In the genomic region with DNA sequence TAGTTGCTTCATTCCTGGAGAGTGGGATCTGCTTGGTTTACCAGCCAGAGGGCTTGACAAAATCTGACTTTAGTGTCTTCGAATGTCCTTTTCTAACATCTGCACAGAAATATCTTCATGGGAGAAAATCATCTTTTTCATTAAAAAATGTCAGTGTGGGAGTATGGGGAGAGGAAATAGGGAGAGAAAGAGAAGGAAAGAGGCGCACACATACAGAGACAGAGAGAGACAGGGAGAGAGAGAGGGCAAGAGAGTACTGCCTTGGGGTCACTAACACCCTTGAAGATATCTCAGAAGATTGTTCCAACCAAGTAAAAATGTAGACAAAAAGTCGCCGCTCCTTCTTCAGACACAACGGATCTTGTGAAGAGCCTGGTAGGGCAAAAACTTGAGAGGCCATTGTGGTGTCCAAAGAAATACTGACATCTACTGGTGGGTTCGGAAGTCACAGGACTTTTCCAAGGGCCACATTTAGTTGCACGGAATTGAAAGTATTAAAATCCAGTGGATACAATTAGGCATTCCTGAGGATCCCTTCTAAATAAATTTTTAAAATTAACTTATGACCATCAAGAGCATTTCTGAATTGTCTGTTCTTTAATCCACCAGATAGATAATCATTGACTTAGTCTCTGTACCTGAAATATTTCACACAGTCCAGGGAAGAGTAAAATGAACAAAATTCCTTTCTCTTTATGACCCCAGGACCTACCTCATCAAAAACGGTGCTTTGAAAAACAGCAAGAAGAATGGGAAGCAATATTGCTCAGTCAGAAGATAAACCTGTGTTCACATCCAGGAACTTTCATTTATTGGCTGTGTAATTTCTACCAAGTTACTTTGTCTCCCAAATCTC, we compare ENCODE assay signal across 8 cellular contexts. TPM values are rescaled to one million over a fixed set of nuclear protein-coding genes. Genes with fewer than 3 reads are reported as not detected.
DNase-seq lines count a peak whose midpoint lies in the region; ATAC-seq, FAIRE-seq and TF ChIP-seq lines count a peak whose summit lies in the region.

No MANE protein-coding gene starts in this region.

- peak overlapping the region; percentile 66 for H3K27ac Mint-ChIP-seq in T-helper 17 cell

- H2AFZ ChIP-seq in K562 (ENCODE audit: low read depth, low read length) = peak overlapping the region; percentile 80

- peak overlapping the region; percentile 34; the same call in 1 of the 2 replicates for H3K4me2 ChIP-seq in K562 (ENCODE audit: insufficient read depth, low read length)

- H3K9me3 ChIP-seq in T-helper 17 cell (ENCODE audit: control insufficient read depth, low read length, poor library complexity, severe bottlenecking) = no peaks in the 10 kb centered on the region
- H3K9me3 ChIP-seq in K562 (replicated peaks; ENCODE audit: control insufficient read depth, insufficient read depth, low read depth, low read length) = peaks cover 5% of the 10 kb centered on the region
- H3K9me3 ChIP-seq in iPS-18a (ENCODE audit: control insufficient read depth, low read depth, low read length) = peaks cover 14% of the 10 kb centered on the region

- no peak overlapping the region for H3K9ac ChIP-seq in K562 (ENCODE audit: insufficient read depth in 1 of 2, low read depth in 2 of 2, low read length in 2 of 2)
- peak overlapping the region; percentile 19 for H3K9ac ChIP-seq in iPS-18a (ENCODE audit: low read length)

- peak; percentile 79 to 94 (median 80) for TF ChIP-seq CTCF in K562 (IDR thresholded peaks at IDR 0.05 in 2 of 3, conservative IDR thresholded peaks at IDR 0.05 in 1 of 3; ENCODE audit: insufficient read depth in 2 of 3, low read depth in 1 of 3, low read length in 3 of 3)

- POLR2A ChIA-PET in K562 (lab: Yijun Ruan, JAX) = interaction anchor here (0.6 kb wide), 1 partner anchor 505 kb away, joined by 4 read pairs; no protein-coding TSS in a partner anchor

- no peak overlapping the region for H3K4me3 Mint-ChIP-seq in T-helper 17 cell

- peaks cover 4% of the 10 kb centered on the region for H3K27me3 Mint-ChIP-seq in T-helper 17 cell

- H3K27ac ChIP-seq in K562 (ENCODE audit: extremely low read depth, low read depth, low read length) = no peak overlapping the region
- H3K27ac ChIP-seq in iPS-18a (ENCODE audit: low read length) = no peak overlapping the region

- peak; percentile 82 for ATAC-seq in GM21576 (IDR thresholded peaks at IDR 0.05; ENCODE audit: unreplicated experiment)
- ATAC-seq in T-helper 17 cell = peak; percentile 83
- ATAC-seq in K562 = peak; percentile 96
- ATAC-seq in HG03521 (IDR thresholded peaks at IDR 0.05; ENCODE audit: unreplicated experiment) = no peak

- H3K36me3 Mint-ChIP-seq in T-helper 17 cell (ENCODE audit: low read depth) = no peaks in the 10 kb centered on the region

- H3K4me1 ChIP-seq in K562 (replicated peaks in 1 of 2; ENCODE audit: control insufficient read depth in 2 of 2, insufficient read depth in 2 of 2, low read length in 2 of 2) = no peaks in the 10 kb centered on the region; a peak in 1 of 5 replicates
- no peaks in the 10 kb centered on the region for H3K4me1 ChIP-seq in iPS-18a (ENCODE audit: control insufficient read depth, low read depth, low read length)

- FAIRE-seq in K562 (lab: Jason Lieb, UNC) = peak; percentile 94

- intact Hi-C loops in K562 (cut with micrococcal nuclease) = loop anchor here (1.0 to 5.0 kb wide), 5 partner anchors 55 to 430 kb away; a partner anchor contains a TSS

- 16% methylated on average over 8 of the region's 8 CpGs for WGBS in K562 (ENCODE audit: insufficient coverage, low coverage, missing lambda C conversion rate)

- TF ChIP-seq EP300 in K562 (IDR thresholded peaks at IDR 0.05; ENCODE audit: low read length) = no peak

- H3K9me1 ChIP-seq in K562 (ENCODE audit: control insufficient read depth, insufficient read depth, low read length) = no peaks in the 10 kb centered on the region

- in situ Hi-C loops in K562 (cut with MboI) = loop anchor here (5.0 to 10.0 kb wide), 2 partner anchors 410 to 1373 kb away; no protein-coding TSS in a partner anchor

- DNase-seq in EH (ENCODE audit: low read depth) (peak; percentile 81), M059J (ENCODE audit: low read depth) (peak; percentile 58), T-helper 17 cell (peak in 1 of 3 donors; percentile 29), K562 (ENCODE audit: extremely low read depth in 1 of 4, low spot score in 3 of 4) (peak; percentile 63 to 82 (median 67))
- DNase-seq in stimulated activated CD4-positive, alpha-beta T cell treated with anti-CD3 and anti-CD28 coated beads, Interleukin-12 subunit alpha, Interleukin-12 subunit beta, amount 100 ng/mL, for 24 hours (ENCODE audit: low read depth in 2 of 2) = peak; percentile 6 to 28

- CTCF ChIA-PET in K562 (lab: Yijun Ruan, JAX; ENCODE audit: low intra/inter-chr PET ratio) = interaction anchor here (0.7 to 3.9 kb wide), 8 partner anchors 343 to 430 kb away, joined by 3 to 36 read pairs (median 4); no protein-coding TSS in a partner anchor

- H3K4me1 Mint-ChIP-seq in T-helper 17 cell = peaks cover 4% of the 10 kb centered on the region

- H3K36me3 ChIP-seq in K562 (ENCODE audit: control insufficient read depth, insufficient read depth, low read length) (no peaks in the 10 kb centered on the region), iPS-18a (ENCODE audit: control insufficient read depth, low read depth, low read length) (no peaks in the 10 kb centered on the region)

- H3K79me2 ChIP-seq in K562 (ENCODE audit: control insufficient read depth, insufficient read depth, low read length) = no peaks in the 10 kb centered on the region

- H3K27me3 ChIP-seq in K562 (ENCODE audit: control insufficient read depth in 2 of 2, insufficient read depth in 2 of 2, low read length in 2 of 2) (no peaks in the 10 kb centered on the region), iPS-18a (ENCODE audit: control insufficient read depth, insufficient read depth, low read length) (no peaks in the 10 kb centered on the region)

- TF ChIP-seq POLR2A in K562 (conservative IDR thresholded peaks at IDR 0.05) = no peak

- no peak overlapping the region for H3K4me3 ChIP-seq in K562
- H3K4me3 ChIP-seq in iPS-18a (ENCODE audit: low read length) = no peak overlapping the region

- no peaks in the 10 kb centered on the region for H4K20me1 ChIP-seq in K562 (replicated peaks; ENCODE audit: control insufficient read depth, insufficient read depth, low read length)

- TF ChIP-seq RAD21 in K562 (CRISPR knock-in tag; conservative IDR thresholded peaks at IDR 0.05 in 1 of 2, IDR thresholded peaks at IDR 0.05 in 1 of 2) = peak; percentile 95 to 98

- no TSS peak for BruUV-seq in K562 (replicated peaks; lab: Mats Ljungman, UMichigan)

TF ChIP-seq in K562, 482 proteins besides CTCF, POLR2A, EP300 and RAD21 (continues in another document):
- TF ChIP-seq STAG1 (CRISPR knock-in tag; IDR thresholded peaks at IDR 0.05; ENCODE audit: borderline replicate concordance) (peak; percentile 72; the same call in 1 of the 2 replicates), TBL1XR1 (IDR thresholded peaks at IDR 0.05; ENCODE audit: low read length in 2 of 2) (0 out of 4 replicates have a peak, but pooled peaks of 1 of the 2 experiments have one; percentile 12), GTF2F1 (IDR thresholded peaks at IDR 0.05; ENCODE audit: low read depth, low read length) (no peak), ARID2 (IDR thresholded peaks at IDR 0.05) (peak; percentile 76), ZNF717 (CRISPR knock-in tag; IDR thresholded peaks at IDR 0.05) (no peak), SMC3 (conservative IDR thresholded peaks at IDR 0.05; ENCODE audit: insufficient read depth, low read depth, low read length) (peak; percentile 87), NCOA1 (IDR thresholded peaks at IDR 0.05; ENCODE audit: low read depth) (no peak)

RNA-seq across cellular contexts. Expression of a gene that starts 29.7 kb away (rescaled TPM):
- 2,499 and 3,150 TPM in 2 replicates for total RNA-seq in M059J (2014; rRNA removed; shearing (Covaris generic))
- total RNA-seq in T-helper 17 cell = 1,000 to 10,000 TPM; 1,558 to 2,042 TPM
- 119 and 160 TPM in 2 replicates for total RNA-seq in K562 (2011; cell fraction: chromatin; rRNA removed; ENCODE audit: low replicate concordance)
- total RNA-seq in K562 (2011; cell fraction: nucleolus; rRNA removed) = 119 and 169 TPM in 2 replicates
- total RNA-seq in K562 (2011; cell fraction: nucleoplasm; rRNA removed) = 116 and 178 TPM in 2 replicates
- 604 and 655 TPM in 2 replicates for total RNA-seq in K562 (2014; rRNA removed)
- 264 and 301 TPM in 2 replicates for total RNA-seq in K562 (2014; rRNA removed; fragmentation: Illumina TruSeq; extraction: Trizol)
- 441 and 490 TPM in 2 replicates for total RNA-seq in K562 (2015; rRNA removed; fragmentation: Illumina TruSeq; extraction: Trizol)
- 571 and 621 TPM in 2 replicates for total RNA-seq in K562 (2021)
- polyA plus RNA-seq in K562 (2011; rRNA removed) = 300 and 518 TPM in 2 replicates
- 296 and 577 TPM in 2 replicates for polyA plus RNA-seq in K562 (2011; cell fraction: cytosol; rRNA removed)
- 267 and 332 TPM in 2 replicates for polyA plus RNA-seq in K562 (2011; cell fraction: nucleus; rRNA removed)
- 869 and 1,478 TPM in 2 replicates for polyA plus RNA-seq in K562 (2012)
- 458 and 481 TPM in 2 replicates for polyA plus RNA-seq in K562 (2014; fragmentation: Illumina TruSeq; extraction: Trizol)
- polyA plus RNA-seq in K562 (2014; fragmentation: Nextera tagmentation; extraction: Ambion mirVana) = 100 to 1,000 TPM in 1 of 2 experiments, 10 to 100 TPM in 1; 86.0 to 123 TPM
- polyA plus RNA-seq in K562 (2014; rRNA removed) = 275 and 383 TPM in 2 replicates
- 448 and 611 TPM in 2 replicates for polyA minus RNA-seq in K562 (2011; rRNA and poly(A)+ RNA removed)
- polyA minus RNA-seq in K562 (2011; cell fraction: cytosol; rRNA and poly(A)+ RNA removed) = 361 and 458 TPM in 2 replicates
- polyA minus RNA-seq in K562 (2011; cell fraction: nucleus; rRNA and poly(A)+ RNA removed) = 168 and 199 TPM in 2 replicates

RNA-seq across cellular contexts. Expression of a gene that starts 56.2 kb away (rescaled TPM):
- 2.6 and 3.3 TPM in 2 replicates for total RNA-seq in M059J (2014; rRNA removed; shearing (Covaris generic))
- total RNA-seq in T-helper 17 cell (10 to 100 TPM; 10.6 to 15.6 TPM), K562 (2014; rRNA removed) (5.6 and 6.9 TPM in 2 replicates), K562 (2014; rRNA removed; fragmentation: Illumina TruSeq; extraction: Trizol) (10.5 and 10.7 TPM in 2 replicates), K562 (2015; rRNA removed; fragmentation: Illumina TruSeq; extraction: Trizol) (5.6 and 7.0 TPM in 2 replicates), K562 (2021) (9.1 and 10.2 TPM in 2 replicates)
- 5.7 and 18.9 TPM in 2 replicates for total RNA-seq in K562 (2011; cell fraction: chromatin; rRNA removed; ENCODE audit: low replicate concordance)
- 2.3 and 4.5 TPM in 2 replicates for total RNA-seq in K562 (2011; cell fraction: nucleolus; rRNA removed)
- total RNA-seq in K562 (2011; cell fraction: nucleoplasm; rRNA removed) = 10.6 and 14.4 TPM in 2 replicates
- polyA plus RNA-seq in K562 (2011; rRNA removed) (6.9 and 12.6 TPM in 2 replicates), K562 (2014; fragmentation: Illumina TruSeq; extraction: Trizol) (6.5 and 9.6 TPM in 2 replicates), K562 (2014; fragmentation: Nextera tagmentation; extraction: Ambion mirVana) (1 to 10 TPM; 8.7 to 9.3 TPM), K562 (2014; rRNA removed) (5.4 and 6.2 TPM in 2 replicates)
- 1.8 and 2.4 TPM in 2 replicates for polyA plus RNA-seq in K562 (2011; cell fraction: cytosol; rRNA removed)
- polyA plus RNA-seq in K562 (2011; cell fraction: nucleus; rRNA removed) = 5.4 and 6.7 TPM in 2 replicates
- 4.1 and 6.4 TPM in 2 replicates for polyA plus RNA-seq in K562 (2012)
- 10.9 and 12.3 TPM in 2 replicates for polyA minus RNA-seq in K562 (2011; rRNA and poly(A)+ RNA removed)
- 4.1 and 7.2 TPM in 2 replicates for polyA minus RNA-seq in K562 (2011; cell fraction: cytosol; rRNA and poly(A)+ RNA removed)
- polyA minus RNA-seq in K562 (2011; cell fraction: nucleus; rRNA and poly(A)+ RNA removed) = 7.5 and 12.0 TPM in 2 replicates
